9 cellular contexts compared by ENCODE assay signal in the genomic region with DNA sequence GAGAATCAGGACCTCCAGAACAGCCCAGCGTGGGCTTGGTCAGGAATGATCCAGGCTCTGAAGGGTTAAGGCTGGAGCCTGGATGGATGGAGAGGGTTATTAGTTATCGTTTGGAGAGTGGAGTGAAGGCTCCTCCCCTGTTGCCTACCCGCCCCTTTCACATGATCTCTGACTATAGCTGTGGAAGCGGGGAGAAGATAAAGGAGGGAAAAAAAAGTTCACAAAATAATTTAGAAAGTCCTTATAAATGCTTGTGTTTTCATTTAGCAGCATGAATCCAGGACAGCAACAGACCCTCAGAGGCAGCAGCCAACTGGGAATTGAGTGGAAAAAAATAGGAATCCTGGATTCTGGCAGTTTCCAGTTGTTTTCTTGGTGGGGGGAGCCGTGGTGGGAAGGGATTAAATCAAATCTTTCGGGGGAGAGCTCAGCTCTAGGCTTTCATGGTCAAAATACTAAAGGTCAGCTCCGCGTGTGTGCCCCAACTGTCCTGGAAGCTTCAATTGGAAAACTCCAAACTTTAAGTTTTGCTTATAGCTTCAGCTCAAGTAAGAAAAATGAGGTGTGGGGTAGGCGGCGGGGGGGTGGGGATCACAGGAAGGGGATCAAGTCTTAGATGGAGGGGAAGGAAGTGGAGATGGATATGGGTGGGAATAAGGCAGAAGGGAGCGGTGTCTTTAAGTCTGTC. TPM values are rescaled to one million over a fixed set of nuclear protein-coding genes. Genes with fewer than 3 reads are reported as not detected.
DNase-seq lines count a peak whose midpoint lies in the region; ATAC-seq and TF ChIP-seq lines count a peak whose summit lies in the region.
"Had no signal": no experiment of that assay in that cellular context is flagged by ENCODE, and none has a peak within 500 bp of the region (broad histone marks: within the 10 kb centered on the region; RNA-seq: fewer than 3 reads in every experiment).

No MANE protein-coding gene starts in this region.

- H3K9me3 ChIP-seq in hepatocyte (ENCODE audit: low read depth), result no peaks in the 10 kb centered on the region

- no peaks in the 10 kb centered on the region for H3K9me2 ChIP-seq in hepatocyte (replicated peaks; ENCODE audit: insufficient read depth)

- H3K4me2 ChIP-seq in hepatocyte, result peak overlapping the region; percentile 78

- H4K20me1 ChIP-seq in hepatocyte (ENCODE audit: insufficient read depth, poor library complexity, severe bottlenecking), result no peaks in the 10 kb centered on the region

- no peak for TF ChIP-seq CTCF in hepatocyte (IDR thresholded peaks at IDR 0.05; ENCODE audit: poor library complexity)
- TF ChIP-seq CTCF in GM20000 (IDR thresholded peaks at IDR 0.05; ENCODE audit: extremely low read depth, missing control alignments), result no peak

- peak overlapping the region; percentile 31 for H3K4me3 ChIP-seq in hepatocyte

- WGBS in hepatocyte (ENCODE audit: low lambda C conversion rate, missing lambda C conversion rate), result 31% methylated on average over 11 of the region's 11 CpGs

- peaks cover 35% of the 10 kb centered on the region for H3K79me2 ChIP-seq in hepatocyte

- DNase-seq in hepatocyte (ENCODE audit: low spot score) (peak; percentile 49), smooth muscle cell of the brain vasculature (ENCODE audit: low read depth, low spot score) (peak; percentile 51), mucosa of gallbladder (ENCODE audit: low spot score) (no peak), GM20000 (ENCODE audit: low spot score) (no peak), ecto neural progenitor cell (ENCODE audit: low spot score) (no peak)
- DNase-seq: NCI-H774 had no signal

- no peaks in the 10 kb centered on the region for H3K27me3 ChIP-seq in hepatocyte

- peak overlapping the region; percentile 54 for H3K27ac ChIP-seq in angular gyrus (ENCODE audit: low read depth, low read length)
- H3K27ac ChIP-seq in hepatocyte, result peak overlapping the region; percentile 89

- peaks cover 13% of the 10 kb centered on the region for H3K4me1 ChIP-seq in hepatocyte (ENCODE audit: insufficient read depth)

- H2AFZ ChIP-seq in hepatocyte, result no peak overlapping the region

- ATAC-seq in GM18519 (IDR thresholded peaks at IDR 0.05; ENCODE audit: low FRiP score, unreplicated experiment) (peak; percentile 2), HG02642 (IDR thresholded peaks at IDR 0.05; ENCODE audit: poor library complexity, unreplicated experiment) (no peak)

- no peaks in the 10 kb centered on the region for H3K36me3 ChIP-seq in hepatocyte (replicated peaks; ENCODE audit: insufficient read depth, low read depth)

RNA-seq across cellular contexts. Expression of gene DDR2, which starts 0.6 kb away (rescaled TPM):
- 40.2 and 40.7 TPM in 2 replicates for total RNA-seq in hepatocyte
- 15.7 and 21.6 TPM in 2 replicates for polyA plus RNA-seq in hepatocyte
- total RNA-seq in mucosa of gallbladder, result 48.3 TPM

Comparison
In these comparisons a context has a peak if more than half of its experiments do, and no peak if none do; other contexts are left out.
1. DNase-seq: peak in hepatocyte (single experiment) and smooth muscle cell of the brain vasculature (single experiment); none in mucosa of gallbladder (single experiment), GM20000 (single experiment) and ecto neural progenitor cell (single experiment).